ENCODE assay signal across 8 cellular contexts in the genomic region with DNA sequence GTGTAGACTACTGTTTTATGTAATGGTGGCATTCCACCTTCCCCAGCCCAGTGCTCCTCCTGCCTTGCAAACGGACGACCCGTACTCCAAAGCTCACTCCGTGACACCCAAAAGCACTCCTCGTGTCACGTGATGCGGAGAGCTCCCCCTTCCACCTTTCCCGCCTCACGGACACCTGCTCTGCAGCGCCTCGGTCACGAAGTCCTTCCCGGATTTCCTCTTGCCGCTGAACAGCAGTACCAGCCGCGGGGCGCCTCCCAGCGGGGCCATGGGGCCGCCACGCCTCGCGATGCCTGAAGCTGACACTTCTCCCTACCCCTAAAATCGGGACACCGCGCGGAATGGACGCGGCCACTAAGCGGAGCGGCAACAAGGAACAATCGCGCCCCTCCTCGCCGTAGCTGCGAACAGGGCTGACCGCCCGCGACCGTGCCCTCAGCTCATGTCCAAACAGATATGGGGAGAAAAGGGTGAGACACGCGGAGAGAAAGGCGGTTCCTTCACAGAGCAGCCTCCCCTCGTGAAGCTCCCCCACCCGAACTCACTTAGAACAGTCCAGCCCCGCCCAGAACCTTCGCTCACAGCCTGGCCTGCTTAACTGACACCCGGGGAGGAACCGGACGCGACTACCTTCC. TPM values are rescaled to one million over a fixed set of nuclear protein-coding genes. Genes with fewer than 3 reads are reported as not detected.
DNase-seq lines count a peak whose midpoint lies in the region; TF ChIP-seq lines count a peak whose summit lies in the region.

TSS of gene PMVK (minus strand) at position 304 of the 635 bp plus-strand sequence. CDS start at position 270, 34 bp downstream.

- H3K9ac ChIP-seq in ES-I3 (ENCODE audit: low read depth, low read length): peak within 1 kb of the TSS; percentile 80
- H3K9ac ChIP-seq in stomach smooth muscle (ENCODE audit: low read length in 2 of 2): peak within 1 kb of the TSS; percentile 96 to 100

- H3K36me3 ChIP-seq in ES-I3 (ENCODE audit: insufficient read depth, low read length) (no peaks in the 10 kb centered on the region), H7 (replicated peaks; ENCODE audit: control insufficient read depth, insufficient read depth, low read length) (no peaks in the 10 kb centered on the region), stomach smooth muscle (ENCODE audit: control insufficient read depth in 2 of 2, insufficient read depth in 2 of 2, low read length in 2 of 2) (peaks cover 0 to 4% of the 10 kb centered on the region in 2 donors)

- H3K27ac Mint-ChIP-seq in neural crest cell (ENCODE audit: unreplicated experiment): peak within 1 kb of the TSS; percentile 100

- no peaks in the 10 kb centered on the region for H3K36me3 Mint-ChIP-seq in neural crest cell (ENCODE audit: low read depth)

- H3K27me3 ChIP-seq in H7 (ENCODE audit: control insufficient read depth, insufficient read depth, low read length): no peaks in the 10 kb centered on the region
- H3K27me3 ChIP-seq in stomach smooth muscle (ENCODE audit: control insufficient read depth in 1 of 2, insufficient read depth in 2 of 2, low read length in 2 of 2): no peaks in the 10 kb centered on the region

- no peaks in the 10 kb centered on the region for H3K27me3 Mint-ChIP-seq in neural crest cell (ENCODE audit: low read depth)

- H3K4me3 Mint-ChIP-seq in neural crest cell: peak within 1 kb of the TSS; percentile 90

- H3K9me3 Mint-ChIP-seq in neural crest cell: no peaks in the 10 kb centered on the region

- TF ChIP-seq CTCF in fibroblast of villous mesenchyme (IDR thresholded peaks at IDR 0.05; ENCODE audit: insufficient read depth, low read depth, low read length) (peak; percentile 24), neural crest cell (conservative IDR thresholded peaks at IDR 0.05) (peak; percentile 47)

- peaks cover 49% of the 10 kb centered on the region for H3K4me1 Mint-ChIP-seq in neural crest cell

- H3K27ac ChIP-seq in stomach smooth muscle (ENCODE audit: low read length): peak within 1 kb of the TSS; percentile 99

- peak within 1 kb of the TSS; percentile 76 for H3K4me3 ChIP-seq in H7 (ENCODE audit: insufficient read depth, low read depth, low read length)
- H3K4me3 ChIP-seq in fibroblast of villous mesenchyme (ENCODE audit: low read depth, low read length): peak within 1 kb of the TSS; percentile 83
- H3K4me3 ChIP-seq in stomach smooth muscle (ENCODE audit: low read length in 2 of 2): peak within 1 kb of the TSS; percentile 93 to 98

- peaks cover 14% of the 10 kb centered on the region for H3K4me1 ChIP-seq in ES-I3 (ENCODE audit: insufficient read depth, low read length)
- H3K4me1 ChIP-seq in stomach smooth muscle (ENCODE audit: control insufficient read depth, insufficient read depth, low read length): peaks cover 30% of the 10 kb centered on the region

- H3K9me3 ChIP-seq in ES-I3 (ENCODE audit: control insufficient read depth, insufficient read depth, low read length) (no peaks in the 10 kb centered on the region), stomach smooth muscle (ENCODE audit: control insufficient read depth in 2 of 2, low read length in 2 of 2) (no peaks in the 10 kb centered on the region)

- DNase-seq in H7 (peak; percentile 97), M059J (ENCODE audit: low read depth) (peak; percentile 92), SHP77 (lab: John Stamatoyannopoulos, UW) (peak; percentile 97 to 98), activated gamma-delta T cell (lab: John Stamatoyannopoulos, UW) (peak; percentile 68), fibroblast of villous mesenchyme (ENCODE audit: low read depth) (peak; percentile 98), neural crest cell (ENCODE audit: low read depth, low spot score) (peak; percentile 89)

RNA-seq across cellular contexts. Expression of gene PMVK, which starts in this region (rescaled TPM):
- total RNA-seq in H7 (2014; rRNA removed; shearing (Covaris generic)): 7.3 and 9.8 TPM in 2 replicates
- 5.5 and 6.2 TPM in 2 replicates for total RNA-seq in M059J (2014; rRNA removed; shearing (Covaris generic))
- total RNA-seq in fibroblast of villous mesenchyme (6.4 and 8.2 TPM in 2 replicates), neural crest cell (33.8 and 37.0 TPM in 2 replicates)

Comparison
In these comparisons a context has a peak if more than half of its experiments do, and no peak if none do; other contexts are left out.
1. Peak in every context shown above with its lines: DNase-seq, H3K4me3 ChIP-seq and H3K27ac ChIP-seq.